In genomic region chr6:56314683-56315523, GRCh38 we compare ENCODE assay signal across 8 cellular contexts.
A peak's percentile ranks its signal among the peaks of the same experiment; 100 is the strongest.
DNase-seq lines count a peak whose midpoint lies in the region; ATAC-seq, FAIRE-seq and TF ChIP-seq lines count a peak whose summit lies in the region.

No MANE protein-coding gene starts in this region.

- H2AFZ ChIP-seq in OCI-LY3 (ENCODE audit: low read depth, low read length) (peak overlapping the region; percentile 32), endothelial cell of umbilical vein (ENCODE audit: low read depth, low read length) (peak overlapping the region; percentile 42)

- no TSS peak for BruUV-seq in endothelial cell of umbilical vein (replicated peaks; lab: Mats Ljungman, UMichigan)

- WGBS in psoas muscle, 3 donors, result 68 to 71% (median 71%) methylated on average over 11 of the region's 11 CpGs

- H3K9me1 ChIP-seq in endothelial cell of umbilical vein (replicated peaks; ENCODE audit: control insufficient read depth, extremely low read depth, insufficient read depth, low read length), result no peaks in the 10 kb centered on the region

- TF ChIP-seq POLR2A in endothelial cell of umbilical vein (IDR thresholded peaks at IDR 0.05; ENCODE audit: low read depth, low read length), result no peak

- H3K9me3 ChIP-seq in OCI-LY3 (ENCODE audit: insufficient read depth, low read length), result no peaks in the 10 kb centered on the region
- H3K9me3 ChIP-seq in endothelial cell of umbilical vein (replicated peaks; ENCODE audit: control insufficient read depth, insufficient read depth, low read length), result no peaks in the 10 kb centered on the region
- no peaks in the 10 kb centered on the region for H3K9me3 ChIP-seq in psoas muscle

- intact Hi-C loops in activated CD4-positive, alpha-beta T cell treated with anti-CD3 and anti-CD28 coated beads for 36 hours (cut with DNase I, micrococcal nuclease), result loop anchor here in 1 of 2 experiments (1.0 kb wide), 1 partner anchor 278 kb away; no protein-coding TSS in a partner anchor
- intact Hi-C loops in endothelial cell of umbilical vein (cut with micrococcal nuclease), result loop anchor here (1.0 kb wide), 2 partner anchors 44 to 278 kb away; no protein-coding TSS in a partner anchor
- intact Hi-C loops in psoas muscle (cut with DNase I), result no loop called here

- no peak overlapping the region for H3K27ac Mint-ChIP-seq in activated CD4-positive, alpha-beta T cell treated with anti-CD3 and anti-CD28 coated beads for 36 hours
- H3K27ac Mint-ChIP-seq in activated T-helper 17 cell treated with anti-CD3 and anti-CD28 coated beads, Interleukin-2, amount 50 U/mL, for 72 hours, result no peak overlapping the region

- H3K4me3 ChIP-seq in OCI-LY3 (ENCODE audit: low read length) (no peak overlapping the region), endothelial cell of umbilical vein (replicated peaks in 1 of 3; ENCODE audit: insufficient read depth in 1 of 3, low read depth in 1 of 3, low read length in 3 of 3) (no peak overlapping the region), psoas muscle (no peak overlapping the region)

- H3K27ac ChIP-seq in OCI-LY3 (ENCODE audit: low read length), result no peak overlapping the region
- no peak overlapping the region for H3K27ac ChIP-seq in endothelial cell of umbilical vein (ENCODE audit: insufficient read depth, low read depth, low read length)
- no peak overlapping the region for H3K27ac ChIP-seq in psoas muscle

- POLR2A ChIA-PET in activated CD4-positive, alpha-beta T cell treated with anti-CD3 and anti-CD28 coated beads for 36 hours (lab: Charles Lee), result no interaction called here
- POLR2A ChIA-PET in HEK293T (lab: Yijun Ruan, JAX), result no interaction called here
- POLR2A ChIA-PET in endothelial cell of umbilical vein (lab: Charles Lee), result no interaction called here

- no peak overlapping the region for H3K9ac ChIP-seq in OCI-LY3 (ENCODE audit: low read length)
- no peak overlapping the region for H3K9ac ChIP-seq in endothelial cell of umbilical vein (replicated peaks; ENCODE audit: extremely low read depth, insufficient read depth, low read length)

- H3K36me3 ChIP-seq in OCI-LY3 (replicated peaks; ENCODE audit: low read depth, low read length) (no peaks in the 10 kb centered on the region), endothelial cell of umbilical vein (ENCODE audit: control insufficient read depth in 2 of 2, extremely low read depth in 1 of 2, insufficient read depth in 2 of 2, low read length in 2 of 2) (no peaks in the 10 kb centered on the region), psoas muscle (ENCODE audit: insufficient read depth in 1 of 2, low read depth in 1 of 2) (no peaks in the 10 kb centered on the region)

- H3K79me2 ChIP-seq in OCI-LY3 (ENCODE audit: low read length), result no peaks in the 10 kb centered on the region
- no peaks in the 10 kb centered on the region for H3K79me2 ChIP-seq in endothelial cell of umbilical vein (ENCODE audit: control insufficient read depth, insufficient read depth, low read length)

- FAIRE-seq in endothelial cell of umbilical vein (lab: Jason Lieb, UNC), result peak; percentile 78

- no peaks in the 10 kb centered on the region for H3K27me3 Mint-ChIP-seq in activated CD4-positive, alpha-beta T cell treated with anti-CD3 and anti-CD28 coated beads for 36 hours
- peaks cover under 1% of the 10 kb centered on the region for H3K27me3 Mint-ChIP-seq in activated T-helper 17 cell treated with anti-CD3 and anti-CD28 coated beads, Interleukin-2, amount 50 U/mL, for 72 hours

- DNase-seq in activated CD4-positive, alpha-beta T cell treated with anti-CD3 and anti-CD28 coated beads for 36 hours, result peak; percentile 22
- no peak for DNase-seq in activated CD4-positive, alpha-beta T cell treated with anti-CD3 and anti-CD28 coated beads for 1 hour
- DNase-seq in HEK293T (ENCODE audit: extremely low spot score) (peak; percentile 35), endothelial cell of umbilical vein (ENCODE audit: low read depth, low spot score) (peak; percentile 72), psoas muscle (no peak)
- DNase-seq in activated CD8-positive, alpha-beta memory T cell treated with anti-CD3 and anti-CD28 coated beads, Interleukin-2, amount 50 U/mL, for 48 hours, result no peak

- no peaks in the 10 kb centered on the region for H3K9me3 Mint-ChIP-seq in activated CD4-positive, alpha-beta T cell treated with anti-CD3 and anti-CD28 coated beads for 36 hours (ENCODE audit: low read depth)
- peaks cover under 1% of the 10 kb centered on the region for H3K9me3 Mint-ChIP-seq in activated T-helper 17 cell treated with anti-CD3 and anti-CD28 coated beads, Interleukin-2, amount 50 U/mL, for 72 hours

- dilution Hi-C loops in endothelial cell of umbilical vein (cut with MboI; ENCODE audit: extremely low pct_ligation_motif_present, low sequenced_read_pairs), result no loop called here

- H4K20me1 ChIP-seq in OCI-LY3 (ENCODE audit: insufficient read depth, low read length), result no peaks in the 10 kb centered on the region
- H4K20me1 ChIP-seq in endothelial cell of umbilical vein (replicated peaks; ENCODE audit: control insufficient read depth, extremely low read depth, insufficient read depth, low read length), result no peaks in the 10 kb centered on the region

- H3K4me3 Mint-ChIP-seq in activated CD4-positive, alpha-beta T cell treated with anti-CD3 and anti-CD28 coated beads for 36 hours, result no peak overlapping the region
- no peak overlapping the region for H3K4me3 Mint-ChIP-seq in activated T-helper 17 cell treated with anti-CD3 and anti-CD28 coated beads, Interleukin-2, amount 50 U/mL, for 72 hours

- no peaks in the 10 kb centered on the region for H3K36me3 Mint-ChIP-seq in activated CD4-positive, alpha-beta T cell treated with anti-CD3 and anti-CD28 coated beads for 36 hours (ENCODE audit: low read depth)
- no peaks in the 10 kb centered on the region for H3K36me3 Mint-ChIP-seq in activated T-helper 17 cell treated with anti-CD3 and anti-CD28 coated beads, Interleukin-2, amount 50 U/mL, for 72 hours (ENCODE audit: low read depth)

- H3K4me1 ChIP-seq in OCI-LY3 (ENCODE audit: low read length) (peaks cover 4% of the 10 kb centered on the region; the same call in 1 of the 2 replicates), endothelial cell of umbilical vein (ENCODE audit: control insufficient read depth, extremely low read depth, insufficient read depth, low read length) (no peaks in the 10 kb centered on the region), psoas muscle (no peaks in the 10 kb centered on the region)

- H3K4me1 Mint-ChIP-seq in activated CD4-positive, alpha-beta T cell treated with anti-CD3 and anti-CD28 coated beads for 36 hours, result no peaks in the 10 kb centered on the region
- H3K4me1 Mint-ChIP-seq in activated T-helper 17 cell treated with anti-CD3 and anti-CD28 coated beads, Interleukin-2, amount 50 U/mL, for 72 hours, result no peaks in the 10 kb centered on the region

- CTCF ChIA-PET in activated CD4-positive, alpha-beta T cell treated with anti-CD3 and anti-CD28 coated beads for 36 hours (lab: Charles Lee), result interaction anchor here (0.8 to 1.1 kb wide), 2 partner anchors 13 to 16 kb away, joined by 3 to 4 read pairs; no protein-coding TSS in a partner anchor
- CTCF ChIA-PET in HEK293T (lab: Yijun Ruan, JAX), result interaction anchor here (0.7 to 1.4 kb wide), 4 partner anchors 61 to 280 kb away, joined by 3 to 6 read pairs (median 4); no protein-coding TSS in a partner anchor
- CTCF ChIA-PET in endothelial cell of umbilical vein (lab: Charles Lee), result interaction anchor here (0.6 to 4.7 kb wide), 19 partner anchors 8 to 279 kb away, joined by 3 to 110 read pairs (median 4); no protein-coding TSS in a partner anchor

- H3K4me2 ChIP-seq in OCI-LY3 (ENCODE audit: low read length) (peak overlapping the region; percentile 10; the same call in 1 of the 2 replicates), endothelial cell of umbilical vein (ENCODE audit: insufficient read depth, low read length) (no peak overlapping the region)

- TF ChIP-seq CTCF in OCI-LY3 (IDR thresholded peaks at IDR 0.05; ENCODE audit: low read depth, low read length), result peak; percentile 98
- peak; percentile 62 to 67 for TF ChIP-seq CTCF in endothelial cell of umbilical vein (IDR thresholded peaks at IDR 0.05; ENCODE audit: extremely low read depth in 1 of 2, insufficient read depth in 1 of 2, low read depth in 1 of 2, low read length in 2 of 2)
- peak; percentile 27 for TF ChIP-seq CTCF in psoas muscle (IDR thresholded peaks at IDR 0.05)

- no peak for ATAC-seq in activated CD4-positive, alpha-beta T cell treated with anti-CD3 and anti-CD28 coated beads for 36 hours
- ATAC-seq in psoas muscle, result no peak
- ATAC-seq in activated T-helper 17 cell treated with anti-CD3 and anti-CD28 coated beads, Interleukin-2, amount 50 U/mL, for 72 hours (replicated peaks), result no peak

- H3K27me3 ChIP-seq in OCI-LY3 (ENCODE audit: low read depth, low read length) (no peaks in the 10 kb centered on the region), endothelial cell of umbilical vein (ENCODE audit: control insufficient read depth in 2 of 2, insufficient read depth in 2 of 2, low read length in 2 of 2) (no peaks in the 10 kb centered on the region), psoas muscle (ENCODE audit: insufficient read depth in 3 of 3, low read length in 2 of 3) (no peaks in the 10 kb centered on the region)

TF ChIP-seq in HEK293T, 16 proteins besides CTCF, POLR2A, EP300 and RAD21 (continues in another document):
- TF ChIP-seq SUZ12 (IDR thresholded peaks at IDR 0.05) (no peak), FOXM1 (IDR thresholded peaks at IDR 0.05; ENCODE audit: borderline replicate concordance) (no peak), FOXA1 (IDR thresholded peaks at IDR 0.05) (no peak), SP1 (IDR thresholded peaks at IDR 0.05) (no peak), BHLHE40 (IDR thresholded peaks at IDR 0.05; ENCODE audit: borderline replicate concordance) (no peak), NFRKB (IDR thresholded peaks at IDR 0.05) (no peak), ELF4 (IDR thresholded peaks at IDR 0.05) (no peak), FOXK2 (IDR thresholded peaks at IDR 0.05) (no peak), TARDBP (IDR thresholded peaks at IDR 0.05) (no peak), ARNT (IDR thresholded peaks at IDR 0.05) (no peak), LEF1 (IDR thresholded peaks at IDR 0.05; ENCODE audit: borderline replicate concordance) (no peak)

TF ChIP-seq in endothelial cell of umbilical vein, 7 proteins besides CTCF, POLR2A, EP300 and RAD21:
- TF ChIP-seq JUN (IDR thresholded peaks at IDR 0.05; ENCODE audit: borderline replicate concordance, insufficient read depth, insufficient read length, low read depth) (no peak), MAX (IDR thresholded peaks at IDR 0.05; ENCODE audit: insufficient read depth, insufficient read length) (no peak), GATA2 (IDR thresholded peaks at IDR 0.05; ENCODE audit: insufficient read depth, insufficient read length, low read depth, low read length) (no peak), MYC (IDR thresholded peaks at IDR 0.05; ENCODE audit: low read depth, low read length) (no peak), FOS (IDR thresholded peaks at IDR 0.05; ENCODE audit: borderline replicate concordance, insufficient read depth, low read length) (no peak)

Comparison
In these comparisons a context has a peak if more than half of its experiments do, and no peak if none do; other contexts are left out.
1. DNase-seq: peak in activated CD4-positive, alpha-beta T cell treated with anti-CD3 and anti-CD28 coated beads for 36 hours (single experiment), HEK293T (single experiment) and endothelial cell of umbilical vein (single experiment); none in activated CD4-positive, alpha-beta T cell treated with anti-CD3 and anti-CD28 coated beads for 1 hour (single experiment), psoas muscle (0 of 2) and activated CD8-positive, alpha-beta memory T cell treated with anti-CD3 and anti-CD28 coated beads, Interleukin-2, amount 50 U/mL, for 48 hours (single experiment).
2. CTCF ChIP-seq: peak in every context shown above with its lines; median percentile 98 in OCI-LY3; 64 in endothelial cell of umbilical vein; 27 in psoas muscle.